ENCODE assay signal across 35 cellular contexts in the genomic region with DNA sequence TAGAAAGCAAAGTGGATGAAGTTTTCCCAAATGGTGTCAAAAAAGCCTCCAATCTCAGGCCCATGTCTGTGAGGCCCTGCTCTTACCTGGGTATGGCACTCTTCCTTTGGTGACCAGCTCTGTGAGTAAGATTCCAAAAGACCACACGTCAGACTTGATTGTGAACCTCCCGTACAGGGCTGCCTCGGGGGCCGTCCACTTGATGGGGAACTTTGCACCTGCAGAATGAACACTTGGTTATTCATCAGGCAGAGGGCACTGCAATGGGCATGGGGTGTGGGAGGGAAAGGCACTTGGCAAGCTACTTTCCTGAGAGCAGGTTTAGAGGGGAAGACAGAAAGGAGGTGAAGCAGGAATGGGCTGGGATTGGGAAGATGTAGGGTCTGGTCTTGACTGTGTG.
DNase-seq lines count a peak whose midpoint lies in the region; ATAC-seq, FAIRE-seq and TF ChIP-seq lines count a peak whose summit lies in the region.
"Had no signal": no experiment of that assay in that cellular context is flagged by ENCODE, and none has a peak within 500 bp of the region (broad histone marks: within the 10 kb centered on the region; RNA-seq: fewer than 3 reads in every experiment).

No MANE protein-coding gene starts in this region.

- H3K27me3 Mint-ChIP-seq in activated CD4-positive, alpha-beta T cell treated with anti-CD3 and anti-CD28 coated beads, Interleukin-2, amount 10 ng/mL, durations not matched to agents 7 days and 5 days = no peaks in the 10 kb centered on the region
- no peaks in the 10 kb centered on the region for H3K27me3 Mint-ChIP-seq in activated CD8-positive, alpha-beta T cell treated with anti-CD3 and anti-CD28 coated beads for 36 hours
- H3K27me3 Mint-ChIP-seq in immature natural killer cell (ENCODE audit: low read depth in 3 of 3) = peaks cover 0 to 58% (median 30%) of the 10 kb centered on the region in 3 donors
- H3K27me3 Mint-ChIP-seq: activated CD8-positive, alpha-beta memory T cell treated with anti-CD3 and anti-CD28 coated beads, Interleukin-2, amount 10 ng/mL, durations not matched to agents 7 days and 5 days; activated naive CD8-positive, alpha-beta T cell treated with anti-CD3 and anti-CD28 coated beads, Interleukin-2, amount 10 ng/mL, durations not matched to agents 7 days and 5 days; type B pancreatic cell had no signal

- POLR2A ChIA-PET in activated CD4-positive, alpha-beta T cell treated with anti-CD3 and anti-CD28 coated beads, Interleukin-2, amount 10 ng/mL, durations not matched to agents 7 days and 5 days (lab: Charles Lee) = no interaction called here
- POLR2A ChIA-PET in activated CD8-positive, alpha-beta T cell treated with anti-CD3 and anti-CD28 coated beads for 36 hours (lab: Charles Lee) = interaction anchor here (1.1 kb wide), 1 partner anchor 11 kb away, joined by 3 read pairs; no protein-coding TSS in a partner anchor

- 22 to 73% (median 40%) methylated on average over 4 of the region's 4 CpGs for WGBS in small intestine, 3 donors

- peaks cover 18% of the 10 kb centered on the region for H3K4me1 Mint-ChIP-seq in activated CD4-positive, alpha-beta T cell treated with anti-CD3 and anti-CD28 coated beads, Interleukin-2, amount 10 ng/mL, durations not matched to agents 7 days and 5 days
- peaks cover 24% of the 10 kb centered on the region for H3K4me1 Mint-ChIP-seq in activated CD8-positive, alpha-beta T cell treated with anti-CD3 and anti-CD28 coated beads for 36 hours (ENCODE audit: low read depth)
- H3K4me1 Mint-ChIP-seq in immature natural killer cell = peaks cover 23 to 76% of the 10 kb centered on the region in 2 donors
- H3K4me1 Mint-ChIP-seq: activated CD8-positive, alpha-beta memory T cell treated with anti-CD3 and anti-CD28 coated beads, Interleukin-2, amount 10 ng/mL, durations not matched to agents 7 days and 5 days; activated naive CD8-positive, alpha-beta T cell treated with anti-CD3 and anti-CD28 coated beads, Interleukin-2, amount 10 ng/mL, durations not matched to agents 7 days and 5 days had no signal

- no peak for DNase-seq in activated CD4-positive, alpha-beta T cell treated with anti-CD3 and anti-CD28 coated beads, Interleukin-2, amount 10 ng/mL, durations not matched to agents 7 days and 5 days
- DNase-seq in activated CD4-positive, alpha-beta T cell treated with anti-CD3 and anti-CD28 coated beads, Interleukin-2, amount 50 U/mL, for 48 hours = no peak
- no peak for DNase-seq in activated CD8-positive, alpha-beta T cell treated with anti-CD3 and anti-CD28 coated beads for 36 hours
- DNase-seq in immature natural killer cell (no peak), small intestine (peak; percentile 75), cortex of kidney (lab: John Stamatoyannopoulos, UW) (no peak), frontal cortex (ENCODE audit: low spot score in 2 of 2) (no peak)
- DNase-seq: 8988T; activated CD4-positive, alpha-beta T cell treated with anti-CD3 and anti-CD28 coated beads for 48 hours; activated CD8-positive, alpha-beta memory T cell treated with anti-CD3 and anti-CD28 coated beads, Interleukin-2, amount 10 ng/mL, durations not matched to agents 7 days and 5 days; activated naive CD8-positive, alpha-beta T cell treated with anti-CD3 and anti-CD28 coated beads, Interleukin-2, amount 10 ng/mL, durations not matched to agents 7 days and 5 days; activated T-cell treated with anti-CD3 and anti-CD28 coated beads, Interleukin-2, amount 50 U/mL, for 72 hours; colonic mucosa; DMS79 treated with DMSO at 0.1 percent for 48 hours; effector CD8-positive, alpha-beta T cell; erythroblast; GDM1; IMR-90; NCI-H146; NCI-H2107; NCI-H345; NCI-H774; nucleus accumbens; SHP77; sigmoid colon; stimulated activated CD4-positive, alpha-beta T cell treated with anti-CD3 and anti-CD28 coated beads, Interleukin-4, amount 100 ng/mL, for 24 hours; T-helper 9 cell had no signal

- H3K4me1 ChIP-seq in small intestine (ENCODE audit: control insufficient read depth in 2 of 2, insufficient read depth in 1 of 2, low read depth in 1 of 2, low read length in 1 of 2) = peaks cover 3 to 10% of the 10 kb centered on the region in 2 donors
- H3K4me1 ChIP-seq: prostate gland had no signal

- no peak for TF ChIP-seq CTCF in activated CD8-positive, alpha-beta T cell treated with anti-CD3 and anti-CD28 coated beads for 36 hours (IDR thresholded peaks at IDR 0.05)

- peaks cover 53% of the 10 kb centered on the region for H3K36me3 Mint-ChIP-seq in activated CD4-positive, alpha-beta T cell treated with anti-CD3 and anti-CD28 coated beads, Interleukin-2, amount 10 ng/mL, durations not matched to agents 7 days and 5 days (ENCODE audit: low read depth)
- peaks cover 74% of the 10 kb centered on the region for H3K36me3 Mint-ChIP-seq in activated CD8-positive, alpha-beta T cell treated with anti-CD3 and anti-CD28 coated beads for 36 hours (ENCODE audit: low read depth)
- H3K36me3 Mint-ChIP-seq in immature natural killer cell = peaks cover 15 to 57% (median 47%) of the 10 kb centered on the region in 3 donors

- H3K4me3 ChIP-seq in small intestine (ENCODE audit: low read depth in 1 of 2, low read length in 2 of 2) = no peak overlapping the region
- H3K4me3 ChIP-seq: ascending aorta, cardiac muscle cell, colonic mucosa, Peyer's patch, prostate gland, sigmoid colon had no signal

- H3K27ac Mint-ChIP-seq in activated CD4-positive, alpha-beta T cell treated with anti-CD3 and anti-CD28 coated beads, Interleukin-2, amount 10 ng/mL, durations not matched to agents 7 days and 5 days = peak overlapping the region; percentile 51
- H3K27ac Mint-ChIP-seq in activated CD8-positive, alpha-beta T cell treated with anti-CD3 and anti-CD28 coated beads for 36 hours = peak overlapping the region; percentile 50
- peak overlapping the region; percentile 43 to 76 (median 69) for H3K27ac Mint-ChIP-seq in immature natural killer cell
- H3K27ac Mint-ChIP-seq: activated naive CD8-positive, alpha-beta T cell treated with anti-CD3 and anti-CD28 coated beads, Interleukin-2, amount 10 ng/mL, durations not matched to agents 7 days and 5 days had no signal

- H3K27me3 ChIP-seq in small intestine (ENCODE audit: control insufficient read depth in 2 of 2, insufficient read depth in 2 of 2, low read length in 2 of 2) = no peaks in the 10 kb centered on the region
- H3K27me3 ChIP-seq: ascending aorta, cardiac muscle cell, colonic mucosa, Peyer's patch, sigmoid colon had no signal

- no peak for ATAC-seq in activated CD8-positive, alpha-beta T cell treated with anti-CD3 and anti-CD28 coated beads for 36 hours
- no peak for ATAC-seq in GM18511 (IDR thresholded peaks at IDR 0.05; ENCODE audit: unreplicated experiment)
- ATAC-seq: activated CD8-positive, alpha-beta memory T cell treated with anti-CD3 and anti-CD28 coated beads, Interleukin-2, amount 10 ng/mL, durations not matched to agents 7 days and 5 days had no signal

- CTCF ChIA-PET in activated CD4-positive, alpha-beta T cell treated with anti-CD3 and anti-CD28 coated beads, Interleukin-2, amount 10 ng/mL, durations not matched to agents 7 days and 5 days (lab: Charles Lee) = interaction anchor here (1.5 to 1.7 kb wide), 4 partner anchors 16 to 28 kb away, joined by 4 read pairs; no protein-coding TSS in a partner anchor
- CTCF ChIA-PET in activated CD8-positive, alpha-beta T cell treated with anti-CD3 and anti-CD28 coated beads for 36 hours (lab: Charles Lee) = interaction anchor here (1.2 to 1.9 kb wide), 3 partner anchors 14 to 366 kb away, joined by 3 to 6 read pairs (median 3); no protein-coding TSS in a partner anchor

- peak overlapping the region in 1 of 2 donors; percentile 29 for H3K27ac ChIP-seq in small intestine (ENCODE audit: low read depth in 1 of 2, low read length in 1 of 2)
- H3K27ac ChIP-seq: ascending aorta, C4-2B, cardiac muscle cell, colonic mucosa, prostate gland, sigmoid colon, VCaP had no signal

- FAIRE-seq in small intestine (lab: Jason Lieb, UNC) (no peak), frontal cortex (lab: Jason Lieb, UNC) (no peak)

- intact Hi-C loops in activated CD8-positive, alpha-beta T cell treated with anti-CD3 and anti-CD28 coated beads for 36 hours (cut with micrococcal nuclease) = no loop called here

- H3K9me3 Mint-ChIP-seq in activated CD4-positive, alpha-beta T cell treated with anti-CD3 and anti-CD28 coated beads, Interleukin-2, amount 10 ng/mL, durations not matched to agents 7 days and 5 days = no peaks in the 10 kb centered on the region
- no peaks in the 10 kb centered on the region for H3K9me3 Mint-ChIP-seq in activated CD8-positive, alpha-beta T cell treated with anti-CD3 and anti-CD28 coated beads for 36 hours
- no peaks in the 10 kb centered on the region for H3K9me3 Mint-ChIP-seq in immature natural killer cell
- H3K9me3 Mint-ChIP-seq: activated naive CD8-positive, alpha-beta T cell treated with anti-CD3 and anti-CD28 coated beads, Interleukin-2, amount 10 ng/mL, durations not matched to agents 7 days and 5 days; activated T-cell treated with anti-CD3 and anti-CD28 coated beads, Interleukin-2, amount 50 U/mL, for 72 hours; type B pancreatic cell had no signal

- H3K9me3 ChIP-seq in small intestine (ENCODE audit: control insufficient read depth, low read depth) = no peaks in the 10 kb centered on the region
- H3K9me3 ChIP-seq: ascending aorta, colonic mucosa, Peyer's patch, prostate gland, sigmoid colon had no signal

- no peak overlapping the region for H3K4me3 Mint-ChIP-seq in activated CD4-positive, alpha-beta T cell treated with anti-CD3 and anti-CD28 coated beads, Interleukin-2, amount 10 ng/mL, durations not matched to agents 7 days and 5 days
- H3K4me3 Mint-ChIP-seq in activated CD8-positive, alpha-beta T cell treated with anti-CD3 and anti-CD28 coated beads for 36 hours = no peak overlapping the region
- H3K4me3 Mint-ChIP-seq in immature natural killer cell = no peak overlapping the region
- H3K4me3 Mint-ChIP-seq: activated CD8-positive, alpha-beta memory T cell treated with anti-CD3 and anti-CD28 coated beads, Interleukin-2, amount 10 ng/mL, durations not matched to agents 7 days and 5 days; activated naive CD8-positive, alpha-beta T cell treated with anti-CD3 and anti-CD28 coated beads, Interleukin-2, amount 10 ng/mL, durations not matched to agents 7 days and 5 days; activated T-cell treated with anti-CD3 and anti-CD28 coated beads, Interleukin-2, amount 50 U/mL, for 72 hours; type B pancreatic cell had no signal

- no peaks in the 10 kb centered on the region for H3K36me3 ChIP-seq in small intestine (ENCODE audit: control insufficient read depth in 2 of 2, insufficient read depth in 2 of 2, low read length in 2 of 2)
- H3K36me3 ChIP-seq: colonic mucosa, prostate gland had no signal
